ENCODE assay signal across 31 cellular contexts in the genomic region with DNA sequence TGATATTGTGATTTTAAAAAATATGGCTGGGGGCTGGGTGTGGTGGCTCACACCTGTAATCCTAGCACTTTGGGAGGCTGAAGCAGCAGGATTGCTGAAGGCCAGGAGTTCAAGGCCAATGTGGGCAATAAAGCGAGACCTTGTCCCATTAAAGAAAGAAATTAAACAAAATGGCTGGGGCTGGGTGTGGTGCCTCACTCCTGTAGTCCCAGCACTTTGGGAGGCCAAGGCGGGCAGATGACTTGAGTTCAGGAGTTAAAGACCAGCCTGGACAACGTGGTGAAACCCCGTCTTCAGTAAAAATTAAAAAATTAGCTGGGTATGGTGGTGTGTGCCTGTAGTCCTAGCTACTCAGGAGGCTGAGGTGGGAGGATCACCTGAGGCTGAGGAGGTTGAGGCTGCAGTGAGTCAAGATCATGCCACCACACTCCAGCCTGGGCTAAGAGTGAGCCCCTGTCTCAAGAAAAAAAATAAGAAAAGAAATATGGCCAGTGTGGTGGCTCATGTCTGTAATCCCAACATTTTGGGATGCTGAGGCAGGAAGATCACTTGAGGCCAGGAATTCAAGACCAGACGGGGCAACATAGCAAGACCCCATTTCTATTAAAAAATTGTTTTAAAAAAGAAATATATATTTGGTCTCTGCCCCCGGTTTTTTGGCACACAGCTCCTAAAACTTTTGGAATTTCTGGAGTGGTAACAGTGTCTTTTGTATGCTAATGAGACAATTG.
"Had no signal": no experiment of that assay in that cellular context is flagged by ENCODE, and none has a peak within 500 bp of the region (broad histone marks: within the 10 kb centered on the region; RNA-seq: fewer than 3 reads in every experiment).

No MANE protein-coding gene starts in this region.

- H3K4me1 Mint-ChIP-seq: nephron; neural progenitor cell; stimulated activated naive CD8-positive, alpha-beta T cell treated with anti-CD3 and anti-CD28 coated beads, Interleukin-15, amount 100 ng/mL, for 72 hours had no signal

- H3K4me3 ChIP-seq: neural progenitor cell, ovary, psoas muscle, skin epidermis, smooth muscle cell, spleen, suprapubic skin, testis, tibial artery, transverse colon, upper lobe of left lung, vagina had no signal

- H3K27ac Mint-ChIP-seq: natural killer cell; nephron; neural progenitor cell; stimulated activated memory B cell treated with anti-CD40 and anti-IgM and Interleukin-4, amounts not matched to agents 10 μg/mL and 1 μg/mL and 100 μg/mL, for 72 hours had no signal

- H3K9me3 Mint-ChIP-seq: natural killer cell; nephron; neural progenitor cell; stimulated activated memory B cell treated with anti-CD40 and anti-IgM and Interleukin-4, amounts not matched to agents 10 μg/mL and 1 μg/mL and 100 μg/mL, for 72 hours; stimulated activated naive CD8-positive, alpha-beta T cell treated with anti-CD3 and anti-CD28 coated beads, Interleukin-15, amount 100 ng/mL, for 72 hours had no signal

- H3K27ac ChIP-seq: neural progenitor cell, ovary, parathyroid adenoma, psoas muscle, skin epidermis, spleen, suprapubic skin, testis, tibial artery, transverse colon, upper lobe of left lung, vagina had no signal

- ATAC-seq: natural killer cell; psoas muscle; right cardiac atrium; sciatic nerve; stimulated activated memory B cell treated with anti-CD40 and anti-IgM and Interleukin-4, amounts not matched to agents 10 μg/mL and 1 μg/mL and 100 μg/mL, for 72 hours; stimulated activated naive CD8-positive, alpha-beta T cell treated with anti-CD3 and anti-CD28 coated beads, Interleukin-15, amount 100 ng/mL, for 72 hours; stimulated activated naive CD8-positive, alpha-beta T cell treated with anti-CD3 and anti-CD28 coated beads, Interleukin-15, Interleukin-2, amounts not matched to agents 100 U/mL and 50 U/mL, for 24 hours had no signal

- H3K4me1 ChIP-seq: neural progenitor cell, psoas muscle, testis, vagina had no signal

- DNase-seq: natural killer cell; occipital lobe; ovary; posterior cingulate gyrus; psoas muscle; right cardiac atrium; spleen; stimulated activated CD4-positive, alpha-beta T cell treated with anti-CD3 and anti-CD28 coated beads, Interleukin-12 subunit alpha, Interleukin-12 subunit beta, amount 100 ng/mL, for 4 hours; stimulated activated CD4-positive, alpha-beta T cell treated with anti-CD3 and anti-CD28 coated beads, Interleukin-1b, Interleukin-23, amount 100 ng/mL, for 48 hours; stimulated activated CD4-positive, alpha-beta T cell treated with anti-CD3 and anti-CD28 coated beads, Interleukin-4, amount 100 ng/mL, for 1 hour; stimulated activated CD4-positive, alpha-beta T cell treated with anti-CD3 and anti-CD28 coated beads, Interleukin-4, amount 100 ng/mL, for 4 hours; stimulated activated CD8-positive, alpha-beta memory T cell treated with anti-CD3 and anti-CD28 coated beads, Interleukin-4, amount 100 ng/mL, for 48 hours; stimulated activated naive CD4-positive, alpha-beta T cell; stimulated activated naive CD8-positive, alpha-beta T cell treated with anti-CD3 and anti-CD28 coated beads, Interleukin-15, amount 100 ng/mL, for 72 hours; stimulated activated naive CD8-positive, alpha-beta T cell treated with anti-CD3 and anti-CD28 coated beads, Interleukin-15, Interleukin-2, amounts not matched to agents 100 U/mL and 50 U/mL, for 24 hours; substantia nigra; testis; tibial artery; transverse colon; upper lobe of left lung had no signal

- H3K4me3 Mint-ChIP-seq: natural killer cell; nephron; neural progenitor cell; stimulated activated memory B cell treated with anti-CD40 and anti-IgM and Interleukin-4, amounts not matched to agents 10 μg/mL and 1 μg/mL and 100 μg/mL, for 72 hours; stimulated activated naive CD8-positive, alpha-beta T cell treated with anti-CD3 and anti-CD28 coated beads, Interleukin-15, amount 100 ng/mL, for 72 hours had no signal

- H3K9ac ChIP-seq: neural progenitor cell, parathyroid adenoma had no signal

- H3K27me3 ChIP-seq: neural progenitor cell, ovary, spleen, suprapubic skin, testis, tibial artery, transverse colon, upper lobe of left lung, vagina had no signal

- H3K4me2 ChIP-seq: neural progenitor cell, smooth muscle cell had no signal

- FAIRE-seq: urothelium cell line had no signal

- H2AFZ ChIP-seq: neural progenitor cell, parathyroid adenoma had no signal

- H3K9me3 ChIP-seq: ovary, psoas muscle, spleen, suprapubic skin, testis, tibial artery, transverse colon, upper lobe of left lung, vagina had no signal

- H3K27me3 Mint-ChIP-seq: progenitor cell of endocrine pancreas; stimulated activated memory B cell treated with anti-CD40 and anti-IgM and Interleukin-4, amounts not matched to agents 10 μg/mL and 1 μg/mL and 100 μg/mL, for 72 hours; stimulated activated naive CD8-positive, alpha-beta T cell treated with anti-CD3 and anti-CD28 coated beads, Interleukin-15, amount 100 ng/mL, for 72 hours had no signal

- H3K36me3 ChIP-seq: neural progenitor cell, ovary had no signal
